In genomic region chr11:106101370-106101769, GRCh38 we compare ENCODE assay signal across 1 cellular context.
TF ChIP-seq lines count a peak whose summit lies in the region.

No MANE protein-coding gene starts in this region.

TF ChIP-seq in WTC11, 78 proteins besides CTCF, POLR2A, EP300 and RAD21:
- TF ChIP-seq MLX (CRISPR knock-in tag; IDR thresholded peaks at IDR 0.05): no peak
- TF ChIP-seq NR3C1 (CRISPR knock-in tag; conservative IDR thresholded peaks at IDR 0.05; ENCODE audit: low read depth): no peak
- no peak for TF ChIP-seq ZNF532 (CRISPR knock-in tag; IDR thresholded peaks at IDR 0.05; ENCODE audit: borderline replicate concordance)
- TF ChIP-seq KAT7 (CRISPR knock-in tag; IDR thresholded peaks at IDR 0.05; ENCODE audit: borderline replicate concordance): no peak
- no peak for TF ChIP-seq ZMAT4 (CRISPR knock-in tag; IDR thresholded peaks at IDR 0.05)
- no peak for TF ChIP-seq ESRRA (CRISPR knock-in tag; IDR thresholded peaks at IDR 0.05; ENCODE audit: borderline replicate concordance)
- no peak for TF ChIP-seq NR1H2 (CRISPR knock-in tag; IDR thresholded peaks at IDR 0.05)
- no peak for TF ChIP-seq MYBL2 (CRISPR knock-in tag; IDR thresholded peaks at IDR 0.05)
- TF ChIP-seq CREB1 (CRISPR knock-in tag; IDR thresholded peaks at IDR 0.05): no peak
- no peak for TF ChIP-seq MXD4 (CRISPR knock-in tag; IDR thresholded peaks at IDR 0.05; ENCODE audit: borderline replicate concordance)
- TF ChIP-seq PRRX2 (CRISPR knock-in tag; IDR thresholded peaks at IDR 0.05): no peak
- no peak for TF ChIP-seq MAX (CRISPR knock-in tag; IDR thresholded peaks at IDR 0.05)
- no peak for TF ChIP-seq RORB (CRISPR knock-in tag; IDR thresholded peaks at IDR 0.05)
- no peak for TF ChIP-seq NFE2L1 (CRISPR knock-in tag; IDR thresholded peaks at IDR 0.05)
- no peak for TF ChIP-seq ZNF263 (CRISPR knock-in tag; IDR thresholded peaks at IDR 0.05; ENCODE audit: low read depth)
- TF ChIP-seq OVOL2 (CRISPR knock-in tag; IDR thresholded peaks at IDR 0.05; ENCODE audit: borderline replicate concordance): no peak
